In genomic region chr4:169201144-169202124, GRCh38 we compare ENCODE assay signal across 10 cellular contexts.
DNase-seq lines count a peak whose midpoint lies in the region; ATAC-seq and TF ChIP-seq lines count a peak whose summit lies in the region.
"Had no signal": no experiment of that assay in that cellular context is flagged by ENCODE, and none has a peak within 500 bp of the region (broad histone marks: within the 10 kb centered on the region; RNA-seq: fewer than 3 reads in every experiment).

No MANE protein-coding gene starts in this region.

- H3K9ac ChIP-seq in skeletal muscle tissue (ENCODE audit: low read depth in 1 of 3, low read length in 3 of 3): no peak overlapping the region

- H3K36me3 ChIP-seq in right atrium auricular region (no peaks in the 10 kb centered on the region), skeletal muscle tissue (ENCODE audit: control insufficient read depth in 3 of 3, insufficient read depth in 3 of 3, low read length in 3 of 3) (no peaks in the 10 kb centered on the region)

- DNase-seq in right atrium auricular region (ENCODE audit: low spot score) (no peak), NCI-H748 (lab: John Stamatoyannopoulos, UW; ENCODE audit: unreplicated experiment) (no peak), GOT3 (lab: John Stamatoyannopoulos, UW) (no peak), MV-4-11 (lab: John Stamatoyannopoulos, UW) (no peak), AG08396 (ENCODE audit: low spot score) (no peak)
- DNase-seq: stimulated activated naive CD4-positive, alpha-beta T cell treated with Interleukin-2 at 50 U/mL for 16 hours had no signal

- ATAC-seq in GM18909 (IDR thresholded peaks at IDR 0.05; ENCODE audit: poor library complexity, unreplicated experiment): peak; percentile 39
- ATAC-seq: K562 had no signal

- peaks cover 0 to 32% of the 10 kb centered on the region in 2 donors for H3K4me1 ChIP-seq in right atrium auricular region
- H3K4me1 ChIP-seq in skeletal muscle tissue (ENCODE audit: control insufficient read depth in 3 of 3, insufficient read depth in 3 of 3, low read length in 3 of 3): peaks cover 0 to 4% (median 0%) of the 10 kb centered on the region in 3 donors

- H3K4me3 ChIP-seq in right atrium auricular region (no peak overlapping the region), skeletal muscle tissue (ENCODE audit: low read length in 3 of 3) (no peak overlapping the region)
- H3K4me3 ChIP-seq: K562 had no signal

- no peak for TF ChIP-seq CTCF in VCaP (conservative IDR thresholded peaks at IDR 0.05)
- no peak for TF ChIP-seq CTCF in right atrium auricular region (IDR thresholded peaks at IDR 0.05)

- H3K27me3 ChIP-seq in right atrium auricular region (no peaks in the 10 kb centered on the region), skeletal muscle tissue (ENCODE audit: control insufficient read depth in 3 of 3, insufficient read depth in 3 of 3, low read length in 3 of 3) (no peaks in the 10 kb centered on the region)

- peak overlapping the region; percentile 47 for H3K27ac ChIP-seq in VCaP
- peak overlapping the region; percentile 41 to 58 for H3K27ac ChIP-seq in right atrium auricular region
- peak overlapping the region; percentile 34 for H3K27ac ChIP-seq in skeletal muscle tissue (ENCODE audit: low read depth, low read length)

- no peaks in the 10 kb centered on the region for H3K9me3 ChIP-seq in right atrium auricular region
- H3K9me3 ChIP-seq in skeletal muscle tissue (ENCODE audit: control insufficient read depth in 3 of 3, low read length in 3 of 3): no peaks in the 10 kb centered on the region
